ENCODE assay signal across 1 cellular context in the genomic region with DNA sequence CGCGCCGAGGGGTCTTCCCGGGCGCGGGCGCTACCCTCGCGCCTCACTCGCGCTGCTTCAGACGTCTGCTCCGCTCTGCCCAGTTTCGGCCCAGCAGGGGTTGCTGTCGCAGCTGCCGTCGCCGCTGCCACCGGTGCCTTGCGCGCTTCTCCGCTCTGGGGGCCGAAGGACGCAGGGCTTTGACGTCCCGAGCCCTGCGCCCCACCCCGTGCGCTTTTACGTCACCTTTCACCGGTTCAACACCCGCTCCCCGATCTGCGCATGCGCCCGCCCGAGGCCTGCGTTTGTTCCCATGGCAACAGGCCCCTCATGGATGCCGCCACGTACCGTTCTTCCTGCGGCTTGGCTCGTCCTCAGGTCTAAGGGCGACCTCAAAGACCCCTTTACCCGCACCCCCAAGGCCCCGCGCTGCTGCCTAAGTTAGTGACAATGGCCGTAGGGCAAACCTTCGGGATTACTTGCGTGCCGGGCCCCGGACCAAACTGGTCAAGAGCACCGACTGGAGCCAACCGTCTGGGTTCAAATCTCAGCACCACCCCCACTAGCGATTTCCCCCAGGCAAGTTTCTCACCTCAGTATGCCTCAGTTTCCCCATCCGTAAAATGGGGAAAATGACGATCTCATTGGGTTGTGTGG.
TF ChIP-seq lines count a peak whose summit lies in the region.

No MANE protein-coding gene starts in this region.

TF ChIP-seq in K562, 482 proteins besides CTCF, POLR2A, EP300 and RAD21 (continues in another document):
- TF ChIP-seq ESRRB (CRISPR knock-in tag; IDR thresholded peaks at IDR 0.05; ENCODE audit: borderline replicate concordance) (no peak), ZNF12 (CRISPR knock-in tag; IDR thresholded peaks at IDR 0.05) (no peak), SREBF2 (CRISPR knock-in tag; IDR thresholded peaks at IDR 0.05) (no peak), U2AF1 (optimal IDR thresholded peaks at IDR 0.05; ENCODE audit: low read depth, low read length) (peak; percentile 89), YY1 (IDR thresholded peaks at IDR 0.05; ENCODE audit: borderline replicate concordance in 1 of 3, control insufficient read depth in 1 of 3, extremely low read depth in 1 of 3, insufficient read depth in 3 of 3, insufficient read length in 1 of 3, insufficient replicate concordance in 2 of 3, low read depth in 1 of 3, low read length in 2 of 3) (peak in 2 of 3 experiments; percentile 64 to 69), C11orf30 (IDR thresholded peaks at IDR 0.05; ENCODE audit: low read depth) (peak; percentile 97), PHB2 (IDR thresholded peaks at IDR 0.05; ENCODE audit: low read depth) (no peak), CTBP1 (IDR thresholded peaks at IDR 0.05; ENCODE audit: borderline replicate concordance) (peak; percentile 96), BCOR (IDR thresholded peaks at IDR 0.05) (peak; percentile 42), RFX1 (IDR thresholded peaks at IDR 0.05) (peak; percentile 100), POLR2AphosphoS5 (IDR thresholded peaks at IDR 0.05; ENCODE audit: control insufficient read depth, insufficient read depth, low read depth, low read length) (peak; percentile 64; the same call in 1 of the 2 replicates), ZNF707 (CRISPR knock-in tag; conservative IDR thresholded peaks at IDR 0.05) (no peak), FOSL1 (tag; conservative IDR thresholded peaks at IDR 0.05) (0 out of 2 replicates have a peak, but pooled peaks have one; percentile 27), HDAC2 (IDR thresholded peaks at IDR 0.05) (no peak), ZNF696 (CRISPR knock-in tag; conservative IDR thresholded peaks at IDR 0.05) (no peak), TBP (optimal IDR thresholded peaks at IDR 0.05; ENCODE audit: low read depth, low read length) (peak; percentile 41), DACH1 (IDR thresholded peaks at IDR 0.05; ENCODE audit: partially characterized antibody) (no peak), ILK (tag; IDR thresholded peaks at IDR 0.05; ENCODE audit: borderline replicate concordance, low read depth) (no peak), MYC (IDR thresholded peaks at IDR 0.05; ENCODE audit: low read depth, low read length) (peak; percentile 68), MYC (CRISPR knock-in tag; IDR thresholded peaks at IDR 0.05; ENCODE audit: borderline replicate concordance, low read depth) (no peak), CHD4 (IDR thresholded peaks at IDR 0.05; ENCODE audit: insufficient read depth, insufficient replicate concordance, low read depth, low read length, poor library complexity, severe bottlenecking) (no peak), CREBBP (IDR thresholded peaks at IDR 0.05; ENCODE audit: low read depth, low read length) (no peak), ZNF699 (CRISPR knock-in tag; IDR thresholded peaks at IDR 0.05; ENCODE audit: insufficient replicate concordance) (no peak), ELF4 (CRISPR knock-in tag; IDR thresholded peaks at IDR 0.05) (no peak), HDAC6 (IDR thresholded peaks at IDR 0.05; ENCODE audit: low read depth, low read length) (no peak), PTRF (tag; IDR thresholded peaks at IDR 0.05) (no peak), TRIM24 (IDR thresholded peaks at IDR 0.05) (no peak)
- TF ChIP-seq, protein P1, sequence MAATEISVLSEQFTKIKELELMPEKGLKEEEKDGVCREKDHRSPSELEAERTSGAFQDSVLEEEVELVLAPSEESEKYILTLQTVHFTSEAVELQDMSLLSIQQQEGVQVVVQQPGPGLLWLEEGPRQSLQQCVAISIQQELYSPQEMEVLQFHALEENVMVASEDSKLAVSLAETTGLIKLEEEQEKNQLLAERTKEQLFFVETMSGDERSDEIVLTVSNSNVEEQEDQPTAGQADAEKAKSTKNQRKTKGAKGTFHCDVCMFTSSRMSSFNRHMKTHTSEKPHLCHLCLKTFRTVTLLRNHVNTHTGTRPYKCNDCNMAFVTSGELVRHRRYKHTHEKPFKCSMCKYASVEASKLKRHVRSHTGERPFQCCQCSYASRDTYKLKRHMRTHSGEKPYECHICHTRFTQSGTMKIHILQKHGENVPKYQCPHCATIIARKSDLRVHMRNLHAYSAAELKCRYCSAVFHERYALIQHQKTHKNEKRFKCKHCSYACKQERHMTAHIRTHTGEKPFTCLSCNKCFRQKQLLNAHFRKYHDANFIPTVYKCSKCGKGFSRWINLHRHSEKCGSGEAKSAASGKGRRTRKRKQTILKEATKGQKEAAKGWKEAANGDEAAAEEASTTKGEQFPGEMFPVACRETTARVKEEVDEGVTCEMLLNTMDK (IDR thresholded peaks at IDR 0.05; ENCODE audit: borderline replicate concordance, insufficient read depth, low read depth, low read length, poor library complexity, severe bottlenecking), result peak; percentile 3
- TF ChIP-seq, protein P2, sequence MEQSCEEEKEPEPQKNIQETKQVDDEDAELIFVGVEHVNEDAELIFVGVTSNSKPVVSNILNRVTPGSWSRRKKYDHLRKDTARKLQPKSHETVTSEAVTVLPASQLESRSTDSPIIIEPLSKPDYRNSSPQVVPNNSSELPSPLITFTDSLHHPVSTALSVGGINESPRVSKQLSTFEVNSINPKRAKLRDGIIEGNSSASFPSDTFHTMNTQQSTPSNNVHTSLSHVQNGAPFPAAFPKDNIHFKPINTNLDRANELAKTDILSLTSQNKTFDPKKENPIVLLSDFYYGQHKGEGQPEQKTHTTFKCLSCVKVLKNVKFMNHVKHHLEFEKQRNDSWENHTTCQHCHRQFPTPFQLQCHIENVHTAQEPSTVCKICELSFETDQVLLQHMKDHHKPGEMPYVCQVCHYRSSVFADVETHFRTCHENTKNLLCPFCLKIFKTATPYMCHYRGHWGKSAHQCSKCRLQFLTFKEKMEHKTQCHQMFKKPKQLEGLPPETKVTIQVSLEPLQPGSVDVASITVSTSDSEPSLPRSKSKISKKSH (CRISPR knock-in tag; IDR thresholded peaks at IDR 0.05), result no peak
- TF ChIP-seq, protein P3, sequence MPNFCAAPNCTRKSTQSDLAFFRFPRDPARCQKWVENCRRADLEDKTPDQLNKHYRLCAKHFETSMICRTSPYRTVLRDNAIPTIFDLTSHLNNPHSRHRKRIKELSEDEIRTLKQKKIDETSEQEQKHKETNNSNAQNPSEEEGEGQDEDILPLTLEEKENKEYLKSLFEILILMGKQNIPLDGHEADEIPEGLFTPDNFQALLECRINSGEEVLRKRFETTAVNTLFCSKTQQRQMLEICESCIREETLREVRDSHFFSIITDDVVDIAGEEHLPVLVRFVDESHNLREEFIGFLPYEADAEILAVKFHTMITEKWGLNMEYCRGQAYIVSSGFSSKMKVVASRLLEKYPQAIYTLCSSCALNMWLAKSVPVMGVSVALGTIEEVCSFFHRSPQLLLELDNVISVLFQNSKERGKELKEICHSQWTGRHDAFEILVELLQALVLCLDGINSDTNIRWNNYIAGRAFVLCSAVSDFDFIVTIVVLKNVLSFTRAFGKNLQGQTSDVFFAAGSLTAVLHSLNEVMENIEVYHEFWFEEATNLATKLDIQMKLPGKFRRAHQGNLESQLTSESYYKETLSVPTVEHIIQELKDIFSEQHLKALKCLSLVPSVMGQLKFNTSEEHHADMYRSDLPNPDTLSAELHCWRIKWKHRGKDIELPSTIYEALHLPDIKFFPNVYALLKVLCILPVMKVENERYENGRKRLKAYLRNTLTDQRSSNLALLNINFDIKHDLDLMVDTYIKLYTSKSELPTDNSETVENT (CRISPR knock-in tag; IDR thresholded peaks at IDR 0.05), result 0 out of 2 replicates have a peak, but pooled peaks have one; percentile 27
- TF ChIP-seq, protein P4, sequence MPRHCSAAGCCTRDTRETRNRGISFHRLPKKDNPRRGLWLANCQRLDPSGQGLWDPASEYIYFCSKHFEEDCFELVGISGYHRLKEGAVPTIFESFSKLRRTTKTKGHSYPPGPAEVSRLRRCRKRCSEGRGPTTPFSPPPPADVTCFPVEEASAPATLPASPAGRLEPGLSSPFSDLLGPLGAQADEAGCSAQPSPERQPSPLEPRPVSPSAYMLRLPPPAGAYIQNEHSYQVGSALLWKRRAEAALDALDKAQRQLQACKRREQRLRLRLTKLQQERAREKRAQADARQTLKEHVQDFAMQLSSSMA (CRISPR knock-in tag; IDR thresholded peaks at IDR 0.05), result no peak
- TF ChIP-seq, protein P5, sequence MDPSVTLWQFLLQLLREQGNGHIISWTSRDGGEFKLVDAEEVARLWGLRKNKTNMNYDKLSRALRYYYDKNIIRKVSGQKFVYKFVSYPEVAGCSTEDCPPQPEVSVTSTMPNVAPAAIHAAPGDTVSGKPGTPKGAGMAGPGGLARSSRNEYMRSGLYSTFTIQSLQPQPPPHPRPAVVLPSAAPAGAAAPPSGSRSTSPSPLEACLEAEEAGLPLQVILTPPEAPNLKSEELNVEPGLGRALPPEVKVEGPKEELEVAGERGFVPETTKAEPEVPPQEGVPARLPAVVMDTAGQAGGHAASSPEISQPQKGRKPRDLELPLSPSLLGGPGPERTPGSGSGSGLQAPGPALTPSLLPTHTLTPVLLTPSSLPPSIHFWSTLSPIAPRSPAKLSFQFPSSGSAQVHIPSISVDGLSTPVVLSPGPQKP (CRISPR knock-in tag; IDR thresholded peaks at IDR 0.05), result no peak
- TF ChIP-seq, protein P6, sequence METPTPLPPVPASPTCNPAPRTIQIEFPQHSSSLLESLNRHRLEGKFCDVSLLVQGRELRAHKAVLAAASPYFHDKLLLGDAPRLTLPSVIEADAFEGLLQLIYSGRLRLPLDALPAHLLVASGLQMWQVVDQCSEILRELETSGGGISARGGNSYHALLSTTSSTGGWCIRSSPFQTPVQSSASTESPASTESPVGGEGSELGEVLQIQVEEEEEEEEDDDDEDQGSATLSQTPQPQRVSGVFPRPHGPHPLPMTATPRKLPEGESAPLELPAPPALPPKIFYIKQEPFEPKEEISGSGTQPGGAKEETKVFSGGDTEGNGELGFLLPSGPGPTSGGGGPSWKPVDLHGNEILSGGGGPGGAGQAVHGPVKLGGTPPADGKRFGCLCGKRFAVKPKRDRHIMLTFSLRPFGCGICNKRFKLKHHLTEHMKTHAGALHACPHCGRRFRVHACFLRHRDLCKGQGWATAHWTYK (CRISPR knock-in tag; IDR thresholded peaks at IDR 0.05), result peak; percentile 77; the same call in 1 of the 2 replicates
- TF ChIP-seq, protein P7, sequence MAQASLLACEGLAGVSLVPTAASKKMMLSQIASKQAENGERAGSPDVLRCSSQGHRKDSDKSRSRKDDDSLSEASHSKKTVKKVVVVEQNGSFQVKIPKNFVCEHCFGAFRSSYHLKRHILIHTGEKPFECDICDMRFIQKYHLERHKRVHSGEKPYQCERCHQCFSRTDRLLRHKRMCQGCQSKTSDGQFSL (CRISPR knock-in tag; IDR thresholded peaks at IDR 0.05), result no peak
- TF ChIP-seq, protein P7 (tag; IDR thresholded peaks at IDR 0.05), result no peak
- TF ChIP-seq, protein P8, sequence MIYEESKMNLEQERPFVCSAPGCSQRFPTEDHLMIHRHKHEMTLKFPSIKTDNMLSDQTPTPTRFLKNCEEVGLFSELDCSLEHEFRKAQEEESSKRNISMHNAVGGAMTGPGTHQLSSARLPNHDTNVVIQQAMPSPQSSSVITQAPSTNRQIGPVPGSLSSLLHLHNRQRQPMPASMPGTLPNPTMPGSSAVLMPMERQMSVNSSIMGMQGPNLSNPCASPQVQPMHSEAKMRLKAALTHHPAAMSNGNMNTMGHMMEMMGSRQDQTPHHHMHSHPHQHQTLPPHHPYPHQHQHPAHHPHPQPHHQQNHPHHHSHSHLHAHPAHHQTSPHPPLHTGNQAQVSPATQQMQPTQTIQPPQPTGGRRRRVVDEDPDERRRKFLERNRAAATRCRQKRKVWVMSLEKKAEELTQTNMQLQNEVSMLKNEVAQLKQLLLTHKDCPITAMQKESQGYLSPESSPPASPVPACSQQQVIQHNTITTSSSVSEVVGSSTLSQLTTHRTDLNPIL (CRISPR knock-in tag; IDR thresholded peaks at IDR 0.05), result no peak
- TF ChIP-seq, protein P9, sequence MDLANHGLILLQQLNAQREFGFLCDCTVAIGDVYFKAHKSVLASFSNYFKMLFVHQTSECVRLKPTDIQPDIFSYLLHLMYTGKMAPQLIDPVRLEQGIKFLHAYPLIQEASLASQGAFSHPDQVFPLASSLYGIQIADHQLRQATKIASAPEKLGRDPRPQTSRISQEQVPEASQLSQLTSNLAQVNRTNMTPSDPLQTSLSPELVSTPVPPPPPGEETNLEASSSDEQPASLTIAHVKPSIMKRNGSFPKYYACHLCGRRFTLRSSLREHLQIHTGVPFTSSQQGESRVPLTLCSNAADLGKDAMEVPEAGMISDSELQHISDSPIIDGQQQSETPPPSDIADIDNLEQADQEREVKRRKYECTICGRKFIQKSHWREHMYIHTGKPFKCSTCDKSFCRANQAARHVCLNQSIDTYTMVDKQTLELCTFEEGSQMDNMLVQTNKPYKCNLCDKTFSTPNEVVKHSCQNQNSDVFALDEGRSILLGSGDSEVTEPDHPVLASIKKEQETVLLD (IDR thresholded peaks at IDR 0.05), result peak; percentile 98
- TF ChIP-seq, protein P10, sequence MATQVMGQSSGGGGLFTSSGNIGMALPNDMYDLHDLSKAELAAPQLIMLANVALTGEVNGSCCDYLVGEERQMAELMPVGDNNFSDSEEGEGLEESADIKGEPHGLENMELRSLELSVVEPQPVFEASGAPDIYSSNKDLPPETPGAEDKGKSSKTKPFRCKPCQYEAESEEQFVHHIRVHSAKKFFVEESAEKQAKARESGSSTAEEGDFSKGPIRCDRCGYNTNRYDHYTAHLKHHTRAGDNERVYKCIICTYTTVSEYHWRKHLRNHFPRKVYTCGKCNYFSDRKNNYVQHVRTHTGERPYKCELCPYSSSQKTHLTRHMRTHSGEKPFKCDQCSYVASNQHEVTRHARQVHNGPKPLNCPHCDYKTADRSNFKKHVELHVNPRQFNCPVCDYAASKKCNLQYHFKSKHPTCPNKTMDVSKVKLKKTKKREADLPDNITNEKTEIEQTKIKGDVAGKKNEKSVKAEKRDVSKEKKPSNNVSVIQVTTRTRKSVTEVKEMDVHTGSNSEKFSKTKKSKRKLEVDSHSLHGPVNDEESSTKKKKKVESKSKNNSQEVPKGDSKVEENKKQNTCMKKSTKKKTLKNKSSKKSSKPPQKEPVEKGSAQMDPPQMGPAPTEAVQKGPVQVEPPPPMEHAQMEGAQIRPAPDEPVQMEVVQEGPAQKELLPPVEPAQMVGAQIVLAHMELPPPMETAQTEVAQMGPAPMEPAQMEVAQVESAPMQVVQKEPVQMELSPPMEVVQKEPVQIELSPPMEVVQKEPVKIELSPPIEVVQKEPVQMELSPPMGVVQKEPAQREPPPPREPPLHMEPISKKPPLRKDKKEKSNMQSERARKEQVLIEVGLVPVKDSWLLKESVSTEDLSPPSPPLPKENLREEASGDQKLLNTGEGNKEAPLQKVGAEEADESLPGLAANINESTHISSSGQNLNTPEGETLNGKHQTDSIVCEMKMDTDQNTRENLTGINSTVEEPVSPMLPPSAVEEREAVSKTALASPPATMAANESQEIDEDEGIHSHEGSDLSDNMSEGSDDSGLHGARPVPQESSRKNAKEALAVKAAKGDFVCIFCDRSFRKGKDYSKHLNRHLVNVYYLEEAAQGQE (CRISPR knock-in tag; IDR thresholded peaks at IDR 0.05; ENCODE audit: low read depth), result peak; percentile 63; the same call in 1 of the 2 replicates
- TF ChIP-seq, protein P11, sequence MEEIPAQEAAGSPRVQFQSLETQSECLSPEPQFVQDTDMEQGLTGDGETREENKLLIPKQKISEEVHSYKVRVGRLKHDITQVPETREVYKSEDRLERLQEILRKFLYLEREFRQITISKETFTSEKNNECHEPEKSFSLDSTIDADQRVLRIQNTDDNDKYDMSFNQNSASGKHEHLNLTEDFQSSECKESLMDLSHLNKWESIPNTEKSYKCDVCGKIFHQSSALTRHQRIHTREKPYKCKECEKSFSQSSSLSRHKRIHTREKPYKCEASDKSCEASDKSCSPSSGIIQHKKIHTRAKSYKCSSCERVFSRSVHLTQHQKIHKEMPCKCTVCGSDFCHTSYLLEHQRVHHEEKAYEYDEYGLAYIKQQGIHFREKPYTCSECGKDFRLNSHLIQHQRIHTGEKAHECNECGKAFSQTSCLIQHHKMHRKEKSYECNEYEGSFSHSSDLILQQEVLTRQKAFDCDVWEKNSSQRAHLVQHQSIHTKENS (CRISPR knock-in tag; IDR thresholded peaks at IDR 0.05), result no peak
